ENCODE assay signal across 35 cellular contexts in the genomic region with DNA sequence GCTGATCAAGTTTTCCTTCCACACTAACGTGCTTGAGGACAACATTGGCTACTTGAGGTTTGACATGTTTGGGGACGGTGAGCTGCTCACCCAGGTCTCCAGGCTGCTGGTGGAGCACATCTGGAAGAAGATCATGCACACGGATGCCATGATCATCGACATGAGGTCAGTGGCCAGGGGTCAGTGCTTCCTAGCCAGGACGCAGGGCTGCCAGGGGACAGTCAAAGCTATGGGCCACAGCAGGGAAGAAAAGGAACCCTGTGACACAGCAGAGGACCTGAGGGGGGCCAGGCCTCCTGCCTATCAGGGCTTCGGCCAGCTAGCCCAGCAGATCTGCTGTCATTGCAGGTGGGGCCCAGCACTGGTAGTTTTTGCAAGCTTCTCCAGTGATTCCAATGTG. TPM values are rescaled to one million over a fixed set of nuclear protein-coding genes. Genes with fewer than 3 reads are reported as not detected.
"Had no signal": no experiment of that assay in that cellular context is flagged by ENCODE, and none has a peak within 500 bp of the region (broad histone marks: within the 10 kb centered on the region; RNA-seq: fewer than 3 reads in every experiment).

No MANE protein-coding gene starts in this region.

- H3K4me3 Mint-ChIP-seq: activated CD4-positive, alpha-beta memory T cell treated with anti-CD3 and anti-CD28 coated beads, Interleukin-2, amount 10 ng/mL, durations not matched to agents 7 days and 5 days; activated CD8-positive, alpha-beta memory T cell treated with anti-CD3 and anti-CD28 coated beads, Interleukin-2, amount 10 ng/mL, durations not matched to agents 7 days and 5 days; activated naive CD4-positive, alpha-beta T cell treated with anti-CD3 and anti-CD28 coated beads, Interleukin-2, amount 50 U/mL, for 24 hours; activated naive CD8-positive, alpha-beta T cell treated with anti-CD3 and anti-CD28 coated beads, Interleukin-2, amount 10 ng/mL, durations not matched to agents 7 days and 5 days; T-helper 1 cell treated with Interleukin-12 subunit alpha and Interleukin-12 subunit beta and Interleukin-4 antibody, amounts not matched to agents 30 μg/mL and 1 μg/mL, for 36 hours; T-helper 2 cell treated with Interferon-gamma antibody and Interleukin-4, amounts not matched to agents 5 μg/mL and 100 μg/mL, for 36 hours had no signal

- H3K9me3 Mint-ChIP-seq: activated CD4-positive, alpha-beta memory T cell treated with anti-CD3 and anti-CD28 coated beads, Interleukin-2, amount 10 ng/mL, durations not matched to agents 7 days and 5 days; activated naive CD4-positive, alpha-beta T cell treated with anti-CD3 and anti-CD28 coated beads, Interleukin-2, amount 50 U/mL, for 24 hours; activated naive CD8-positive, alpha-beta T cell treated with anti-CD3 and anti-CD28 coated beads, Interleukin-2, amount 10 ng/mL, durations not matched to agents 7 days and 5 days; T-helper 1 cell treated with Interleukin-12 subunit alpha and Interleukin-12 subunit beta and Interleukin-4 antibody, amounts not matched to agents 30 μg/mL and 1 μg/mL, for 36 hours; T-helper 2 cell treated with Interferon-gamma antibody and Interleukin-4, amounts not matched to agents 5 μg/mL and 100 μg/mL, for 36 hours had no signal

- H3K36me3 Mint-ChIP-seq: activated CD8-positive, alpha-beta memory T cell treated with anti-CD3 and anti-CD28 coated beads, Interleukin-2, amount 10 ng/mL, durations not matched to agents 7 days and 5 days; activated naive CD4-positive, alpha-beta T cell treated with anti-CD3 and anti-CD28 coated beads, Interleukin-2, amount 50 U/mL, for 24 hours; activated naive CD8-positive, alpha-beta T cell treated with anti-CD3 and anti-CD28 coated beads, Interleukin-2, amount 10 ng/mL, durations not matched to agents 7 days and 5 days had no signal

- ATAC-seq: activated CD4-positive, CD25-positive, alpha-beta regulatory T cell treated with anti-CD3 and anti-CD28 coated beads, Interleukin-2, amount 50 U/mL, for 24 hours; activated CD8-positive, alpha-beta memory T cell treated with anti-CD3 and anti-CD28 coated beads, Interleukin-2, amount 10 ng/mL, durations not matched to agents 7 days and 5 days had no signal

- DNase-seq: activated CD4-positive, alpha-beta memory T cell treated with anti-CD3 and anti-CD28 coated beads, Interleukin-2, amount 10 ng/mL, durations not matched to agents 7 days and 5 days; activated CD4-positive, alpha-beta T cell treated with anti-CD3 and anti-CD28 coated beads for 4 hours; activated CD4-positive, alpha-beta T cell treated with anti-CD3 and anti-CD28 coated beads, Interleukin-2, amount 50 U/mL, for 1 hour; activated CD8-positive, alpha-beta memory T cell treated with anti-CD3 and anti-CD28 coated beads for 24 hours; activated CD8-positive, alpha-beta memory T cell treated with anti-CD3 and anti-CD28 coated beads, Interleukin-2, amount 10 ng/mL, durations not matched to agents 7 days and 5 days; activated CD8-positive, alpha-beta memory T cell treated with anti-CD3 and anti-CD28 coated beads, Interleukin-2, amount 50 U/mL, for 48 hours; activated gamma-delta T cell; activated naive CD4-positive, alpha-beta T cell treated with Interleukin-2 at 50 U/mL for 16 hours; activated naive CD8-positive, alpha-beta T cell treated with anti-CD3 and anti-CD28 coated beads, Interleukin-2, amount 10 ng/mL, durations not matched to agents 7 days and 5 days; activated T-cell treated with anti-CD3 and anti-CD28 coated beads, Interleukin-2, amount 50 U/mL, for 48 hours; amygdala; caudate nucleus; IMR-90; NCI-H1092 treated with DMSO at 0.1 percent for 48 hours; NCI-H187 treated with DMSO at 0.1 percent for 48 hours; NCI-H2081; NCI-H2171 treated with DMSO at 0.1 percent for 48 hours; NCI-H2227 treated with DMSO at 0.1 percent for 48 hours; NCI-H446; NCI-H510A treated with DMSO at 0.1 percent for 48 hours; NCI-H69; SHP77 treated with DMSO at 0.1 percent for 48 hours; SK-N-SH had no signal

- H3K27ac Mint-ChIP-seq: activated CD4-positive, alpha-beta memory T cell treated with anti-CD3 and anti-CD28 coated beads, Interleukin-2, amount 10 ng/mL, durations not matched to agents 7 days and 5 days; activated CD8-positive, alpha-beta memory T cell treated with anti-CD3 and anti-CD28 coated beads, Interleukin-2, amount 10 ng/mL, durations not matched to agents 7 days and 5 days; activated naive CD4-positive, alpha-beta T cell treated with anti-CD3 and anti-CD28 coated beads, Interleukin-2, amount 50 U/mL, for 24 hours; activated naive CD8-positive, alpha-beta T cell treated with anti-CD3 and anti-CD28 coated beads, Interleukin-2, amount 10 ng/mL, durations not matched to agents 7 days and 5 days; T-helper 1 cell treated with Interleukin-12 subunit alpha and Interleukin-12 subunit beta and Interleukin-4 antibody, amounts not matched to agents 30 μg/mL and 1 μg/mL, for 36 hours; T-helper 2 cell treated with Interferon-gamma antibody and Interleukin-4, amounts not matched to agents 5 μg/mL and 100 μg/mL, for 36 hours had no signal

- H3K4me2 ChIP-seq: SK-N-SH had no signal

- H3K27me3 ChIP-seq: ascending aorta, breast epithelium, SJSA1 had no signal

- H3K9me2 ChIP-seq: SK-N-SH had no signal

- H3K27me3 Mint-ChIP-seq: activated CD4-positive, alpha-beta memory T cell treated with anti-CD3 and anti-CD28 coated beads, Interleukin-2, amount 10 ng/mL, durations not matched to agents 7 days and 5 days; activated CD8-positive, alpha-beta memory T cell treated with anti-CD3 and anti-CD28 coated beads, Interleukin-2, amount 10 ng/mL, durations not matched to agents 7 days and 5 days; activated naive CD4-positive, alpha-beta T cell treated with anti-CD3 and anti-CD28 coated beads, Interleukin-2, amount 50 U/mL, for 24 hours; activated naive CD8-positive, alpha-beta T cell treated with anti-CD3 and anti-CD28 coated beads, Interleukin-2, amount 10 ng/mL, durations not matched to agents 7 days and 5 days had no signal

- H3K36me3 ChIP-seq: ascending aorta, breast epithelium, SJSA1 had no signal

- FAIRE-seq: K562, TTC549 had no signal

- H3K27ac ChIP-seq: ascending aorta, breast epithelium, SJSA1 had no signal

- H3K4me1 Mint-ChIP-seq: activated CD4-positive, alpha-beta memory T cell treated with anti-CD3 and anti-CD28 coated beads, Interleukin-2, amount 10 ng/mL, durations not matched to agents 7 days and 5 days; activated CD8-positive, alpha-beta memory T cell treated with anti-CD3 and anti-CD28 coated beads, Interleukin-2, amount 10 ng/mL, durations not matched to agents 7 days and 5 days; activated naive CD4-positive, alpha-beta T cell treated with anti-CD3 and anti-CD28 coated beads, Interleukin-2, amount 50 U/mL, for 24 hours; activated naive CD8-positive, alpha-beta T cell treated with anti-CD3 and anti-CD28 coated beads, Interleukin-2, amount 10 ng/mL, durations not matched to agents 7 days and 5 days had no signal

- H3K4me3 ChIP-seq: ascending aorta, breast epithelium, K562, SJSA1 had no signal

- H3K9ac ChIP-seq: SK-N-SH had no signal

- H3K4me1 ChIP-seq: ascending aorta, breast epithelium, SJSA1 had no signal

- H3K9me3 ChIP-seq: ascending aorta, breast epithelium, SJSA1, SK-N-SH had no signal

RNA-seq across cellular contexts. Expression of a gene that starts 5.2 kb away (rescaled TPM):
- total RNA-seq: activated CD4-positive, alpha-beta memory T cell treated with anti-CD3 and anti-CD28 coated beads, Interleukin-2, amount 10 ng/mL, durations not matched to agents 7 days and 5 days; activated CD8-positive, alpha-beta memory T cell treated with anti-CD3 and anti-CD28 coated beads, Interleukin-2, amount 10 ng/mL, durations not matched to agents 7 days and 5 days; activated naive CD8-positive, alpha-beta T cell treated with anti-CD3 and anti-CD28 coated beads, Interleukin-2, amount 10 ng/mL, durations not matched to agents 7 days and 5 days; ascending aorta; breast epithelium; IMR-90; K562; M059J; RPMI7951; SJSA1 had no signal
- polyA plus RNA-seq: adipose tissue, IMR-90, K562, SK-N-SH had no signal

RNA-seq across cellular contexts. Expression of a gene that starts 30.7 kb away (rescaled TPM):
- total RNA-seq: activated naive CD8-positive, alpha-beta T cell treated with anti-CD3 and anti-CD28 coated beads, Interleukin-2, amount 10 ng/mL, durations not matched to agents 7 days and 5 days; ascending aorta had no signal

RNA-seq across cellular contexts. Expression of a gene that starts 31.1 kb away (rescaled TPM):
- total RNA-seq: activated CD4-positive, alpha-beta memory T cell treated with anti-CD3 and anti-CD28 coated beads, Interleukin-2, amount 10 ng/mL, durations not matched to agents 7 days and 5 days; activated CD8-positive, alpha-beta memory T cell treated with anti-CD3 and anti-CD28 coated beads, Interleukin-2, amount 10 ng/mL, durations not matched to agents 7 days and 5 days; activated naive CD8-positive, alpha-beta T cell treated with anti-CD3 and anti-CD28 coated beads, Interleukin-2, amount 10 ng/mL, durations not matched to agents 7 days and 5 days; breast epithelium; M059J; RPMI7951; SJSA1 had no signal
- polyA plus RNA-seq: adipose tissue, IMR-90, SK-N-SH had no signal

RNA-seq across cellular contexts. Expression of a gene that starts 53.4 kb away (rescaled TPM):
- total RNA-seq: activated CD4-positive, alpha-beta memory T cell treated with anti-CD3 and anti-CD28 coated beads, Interleukin-2, amount 10 ng/mL, durations not matched to agents 7 days and 5 days; IMR-90; M059J; RPMI7951; SJSA1 had no signal
